29 cellular contexts compared by ENCODE assay signal in the genomic region with DNA sequence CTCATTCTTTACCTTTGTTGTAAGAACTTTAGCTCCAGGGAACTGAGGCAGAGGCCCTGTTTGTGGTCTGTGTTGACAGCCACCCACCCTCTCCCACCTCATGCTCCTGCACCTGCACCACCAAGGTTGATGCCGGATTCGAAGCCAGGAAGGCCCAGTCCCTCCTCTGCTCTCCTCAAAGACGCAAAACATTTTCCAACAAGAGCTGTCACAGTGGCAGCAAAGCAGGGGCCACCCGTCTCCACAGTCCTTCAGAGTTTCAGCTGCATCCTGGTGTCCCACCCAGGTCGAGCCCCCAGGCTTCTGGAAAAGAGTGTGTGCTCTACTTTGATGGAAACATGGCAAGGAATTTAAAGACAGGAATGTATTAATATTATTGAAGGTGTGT.
"Had no signal": no experiment of that assay in that cellular context is flagged by ENCODE, and none has a peak within 500 bp of the region (broad histone marks: within the 10 kb centered on the region; RNA-seq: fewer than 3 reads in every experiment).

No MANE protein-coding gene starts in this region.

- FAIRE-seq: pancreas, small intestine had no signal

- H3K4me3 ChIP-seq: pancreas, prostate gland, right lobe of liver, sigmoid colon, suprapubic skin, testis, tibial artery, transverse colon, upper lobe of right lung, uterus had no signal

- H3K36me3 ChIP-seq: prostate gland, uterus had no signal

- H3K27me3 ChIP-seq: pancreas, right lobe of liver, sigmoid colon, suprapubic skin, testis, tibial artery, transverse colon, upper lobe of right lung, uterus had no signal

- DNase-seq: naive B cell; nephron progenitor cell; occipital lobe; retina; sigmoid colon; small intestine; stimulated activated CD4-positive, alpha-beta T cell treated with anti-CD3 and anti-CD28 coated beads, Interleukin-1b, Interleukin-23, amount 100 ng/mL, for 48 hours; stimulated activated CD4-positive, alpha-beta T cell treated with anti-CD3 and anti-CD28 coated beads, Interleukin-4, amount 100 ng/mL, for 1 hour; stimulated activated CD4-positive, alpha-beta T cell treated with anti-CD3 and anti-CD28 coated beads, Interleukin-4, amount 100 ng/mL, for 4 hours; stimulated activated CD8-positive, alpha-beta memory T cell treated with anti-CD3 and anti-CD28 coated beads, Interleukin-4, amount 100 ng/mL, for 48 hours; stimulated activated naive CD4-positive, alpha-beta T cell; stimulated activated naive CD8-positive, alpha-beta T cell treated with anti-CD3 and anti-CD28 coated beads, Interleukin-15, amount 100 ng/mL, for 72 hours; stimulated activated naive CD8-positive, alpha-beta T cell treated with anti-CD3 and anti-CD28 coated beads, Interleukin-15, Interleukin-2, amounts not matched to agents 100 U/mL and 50 U/mL, for 24 hours; substantia nigra; testis; tibial artery; transverse colon; upper lobe of right lung; uterus had no signal

- H3K4me1 ChIP-seq: pancreas, prostate gland, right lobe of liver, sigmoid colon, suprapubic skin, tibial artery, transverse colon, upper lobe of right lung, uterus had no signal

- ATAC-seq: naive thymus-derived CD8-positive, alpha-beta T cell; natural killer cell treated with Interleukin-12 subunit alpha and Interleukin-12 subunit beta and Interleukin-15 and Interleukin-18, amount 100 ng/mL, for 72 hours; pancreas; right cardiac atrium; stimulated activated memory B cell treated with anti-CD40 and anti-IgM and Interleukin-4, amounts not matched to agents 10 μg/mL and 1 μg/mL and 100 μg/mL, for 72 hours; stimulated activated naive CD8-positive, alpha-beta T cell treated with anti-CD3 and anti-CD28 coated beads, Interleukin-15, amount 100 ng/mL, for 72 hours; stimulated activated naive CD8-positive, alpha-beta T cell treated with anti-CD3 and anti-CD28 coated beads, Interleukin-15, Interleukin-2, amounts not matched to agents 100 U/mL and 50 U/mL, for 24 hours; upper lobe of right lung had no signal

- H3K27ac Mint-ChIP-seq: natural killer cell treated with Interleukin-12 subunit alpha and Interleukin-12 subunit beta and Interleukin-15 and Interleukin-18, amount 100 ng/mL, for 72 hours; nephron progenitor cell; stimulated activated memory B cell treated with anti-CD40 and anti-IgM and Interleukin-4, amounts not matched to agents 10 μg/mL and 1 μg/mL and 100 μg/mL, for 72 hours; type B pancreatic cell had no signal

- H3K9me3 Mint-ChIP-seq: naive B cell; naive thymus-derived CD8-positive, alpha-beta T cell; natural killer cell treated with Interleukin-12 subunit alpha and Interleukin-12 subunit beta and Interleukin-15 and Interleukin-18, amount 100 ng/mL, for 72 hours; nephron progenitor cell; neural crest cell; stimulated activated memory B cell treated with anti-CD40 and anti-IgM and Interleukin-4, amounts not matched to agents 10 μg/mL and 1 μg/mL and 100 μg/mL, for 72 hours; stimulated activated naive CD8-positive, alpha-beta T cell treated with anti-CD3 and anti-CD28 coated beads, Interleukin-15, amount 100 ng/mL, for 72 hours; type B pancreatic cell had no signal

- H3K9me3 ChIP-seq: pancreas, prostate gland, right lobe of liver, sigmoid colon, suprapubic skin, testis, tibial artery, transverse colon, upper lobe of right lung, uterus had no signal

- H3K36me3 Mint-ChIP-seq: naive B cell; natural killer cell treated with Interleukin-12 subunit alpha and Interleukin-12 subunit beta and Interleukin-15 and Interleukin-18, amount 100 ng/mL, for 72 hours had no signal

- H3K27ac ChIP-seq: pancreas, prostate gland, right lobe of liver, sigmoid colon, suprapubic skin, testis, tibial artery, transverse colon, upper lobe of right lung, uterus had no signal

- H3K27me3 Mint-ChIP-seq: naive B cell; naive thymus-derived CD8-positive, alpha-beta T cell; natural killer cell treated with Interleukin-12 subunit alpha and Interleukin-12 subunit beta and Interleukin-15 and Interleukin-18, amount 100 ng/mL, for 72 hours; stimulated activated memory B cell treated with anti-CD40 and anti-IgM and Interleukin-4, amounts not matched to agents 10 μg/mL and 1 μg/mL and 100 μg/mL, for 72 hours; stimulated activated naive CD8-positive, alpha-beta T cell treated with anti-CD3 and anti-CD28 coated beads, Interleukin-15, amount 100 ng/mL, for 72 hours; type B pancreatic cell had no signal

- H3K4me3 Mint-ChIP-seq: naive B cell; naive thymus-derived CD8-positive, alpha-beta T cell; natural killer cell treated with Interleukin-12 subunit alpha and Interleukin-12 subunit beta and Interleukin-15 and Interleukin-18, amount 100 ng/mL, for 72 hours; nephron progenitor cell; neural crest cell; stimulated activated memory B cell treated with anti-CD40 and anti-IgM and Interleukin-4, amounts not matched to agents 10 μg/mL and 1 μg/mL and 100 μg/mL, for 72 hours; stimulated activated naive CD8-positive, alpha-beta T cell treated with anti-CD3 and anti-CD28 coated beads, Interleukin-15, amount 100 ng/mL, for 72 hours; type B pancreatic cell had no signal

- H3K4me1 Mint-ChIP-seq: naive B cell; stimulated activated memory B cell treated with anti-CD40 and anti-IgM and Interleukin-4, amounts not matched to agents 10 μg/mL and 1 μg/mL and 100 μg/mL, for 72 hours; stimulated activated naive CD8-positive, alpha-beta T cell treated with anti-CD3 and anti-CD28 coated beads, Interleukin-15, amount 100 ng/mL, for 72 hours had no signal
